ENCODE assay signal across 34 cellular contexts in the genomic region with DNA sequence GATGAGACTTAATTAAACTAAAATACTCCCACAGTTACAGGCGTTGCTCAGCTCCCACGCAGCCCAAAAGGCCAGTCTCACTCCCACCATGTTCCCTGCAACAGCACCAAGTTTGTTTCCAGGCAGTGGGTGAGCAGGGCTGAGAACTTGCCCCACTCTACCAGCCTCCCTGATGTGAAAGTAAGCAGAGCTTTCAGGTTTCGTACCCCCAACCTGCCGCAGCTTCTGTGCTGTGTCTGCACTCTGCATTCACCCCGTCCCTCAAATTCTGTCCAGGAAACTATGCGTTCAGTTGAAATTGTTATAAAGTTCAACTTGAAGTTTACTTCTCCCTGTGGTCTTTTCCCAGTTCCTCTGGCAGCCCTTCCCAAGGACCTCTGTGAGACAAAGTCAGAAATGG.
"Had no signal": no experiment of that assay in that cellular context is flagged by ENCODE, and none has a peak within 500 bp of the region (broad histone marks: within the 10 kb centered on the region; RNA-seq: fewer than 3 reads in every experiment).

No MANE protein-coding gene starts in this region.

- H3K27me3 ChIP-seq: MG63 had no signal

- H3K4me3 ChIP-seq: MG63 had no signal

- H3K9me3 ChIP-seq: MG63 had no signal

- DNase-seq: Karpas-422, Kasumi-1, MG63, MM.1S, MV-4-11, NCI-H1048, NCI-H1092, NCI-H1092 treated with DMSO at 0.1 percent for 48 hours, NCI-H1105, NCI-H1105 treated with DMSO at 0.1 percent for 48 hours, NCI-H1417, NCI-H1417 treated with DMSO at 0.1 percent for 48 hours, NCI-H1436, NCI-H1436 treated with DMSO at 0.1 percent for 48 hours, NCI-H146, NCI-H1694, NCI-H1694 treated with DMSO at 0.1 percent for 48 hours, NCI-H187, NCI-H187 treated with DMSO at 0.1 percent for 48 hours, NCI-H1930, NCI-H2029, NCI-H2029 treated with DMSO at 0.1 percent for 48 hours, NCI-H2081, NCI-H2081 treated with DMSO at 0.1 percent for 48 hours, NCI-H2107, NCI-H2171, NCI-H2171 treated with DMSO at 0.1 percent for 48 hours, NCI-H2227 treated with DMSO at 0.1 percent for 48 hours, NCI-H226, NCI-H345, NCI-H446, NCI-H446 treated with DMSO at 0.1 percent for 48 hours, NCI-H510A, NCI-H510A treated with DMSO at 0.1 percent for 48 hours had no signal

- H3K36me3 ChIP-seq: MG63 had no signal
